ENCODE assay signal across 1 cellular context in genomic region chr17:69802045-69802740, GRCh38.
TF ChIP-seq lines count a peak whose summit lies in the region.

No MANE protein-coding gene starts in this region.

TF ChIP-seq in K562, 482 proteins besides CTCF, POLR2A, EP300 and RAD21 (continued from another document):
- TF ChIP-seq ZNF274 (IDR thresholded peaks at IDR 0.05; ENCODE audit: borderline replicate concordance, low read depth, low read length) (no peak), BCOR (IDR thresholded peaks at IDR 0.05) (no peak), EWSR1 (IDR thresholded peaks at IDR 0.05; ENCODE audit: borderline replicate concordance, low read depth, partially characterized antibody) (no peak), HMG20A (CRISPR knock-in tag; conservative IDR thresholded peaks at IDR 0.05) (no peak), IRF2 (CRISPR knock-in tag; IDR thresholded peaks at IDR 0.05) (no peak), ZNF146 (CRISPR knock-in tag; IDR thresholded peaks at IDR 0.05; ENCODE audit: unreplicated experiment) (no peak)
- TF ChIP-seq, protein P1, sequence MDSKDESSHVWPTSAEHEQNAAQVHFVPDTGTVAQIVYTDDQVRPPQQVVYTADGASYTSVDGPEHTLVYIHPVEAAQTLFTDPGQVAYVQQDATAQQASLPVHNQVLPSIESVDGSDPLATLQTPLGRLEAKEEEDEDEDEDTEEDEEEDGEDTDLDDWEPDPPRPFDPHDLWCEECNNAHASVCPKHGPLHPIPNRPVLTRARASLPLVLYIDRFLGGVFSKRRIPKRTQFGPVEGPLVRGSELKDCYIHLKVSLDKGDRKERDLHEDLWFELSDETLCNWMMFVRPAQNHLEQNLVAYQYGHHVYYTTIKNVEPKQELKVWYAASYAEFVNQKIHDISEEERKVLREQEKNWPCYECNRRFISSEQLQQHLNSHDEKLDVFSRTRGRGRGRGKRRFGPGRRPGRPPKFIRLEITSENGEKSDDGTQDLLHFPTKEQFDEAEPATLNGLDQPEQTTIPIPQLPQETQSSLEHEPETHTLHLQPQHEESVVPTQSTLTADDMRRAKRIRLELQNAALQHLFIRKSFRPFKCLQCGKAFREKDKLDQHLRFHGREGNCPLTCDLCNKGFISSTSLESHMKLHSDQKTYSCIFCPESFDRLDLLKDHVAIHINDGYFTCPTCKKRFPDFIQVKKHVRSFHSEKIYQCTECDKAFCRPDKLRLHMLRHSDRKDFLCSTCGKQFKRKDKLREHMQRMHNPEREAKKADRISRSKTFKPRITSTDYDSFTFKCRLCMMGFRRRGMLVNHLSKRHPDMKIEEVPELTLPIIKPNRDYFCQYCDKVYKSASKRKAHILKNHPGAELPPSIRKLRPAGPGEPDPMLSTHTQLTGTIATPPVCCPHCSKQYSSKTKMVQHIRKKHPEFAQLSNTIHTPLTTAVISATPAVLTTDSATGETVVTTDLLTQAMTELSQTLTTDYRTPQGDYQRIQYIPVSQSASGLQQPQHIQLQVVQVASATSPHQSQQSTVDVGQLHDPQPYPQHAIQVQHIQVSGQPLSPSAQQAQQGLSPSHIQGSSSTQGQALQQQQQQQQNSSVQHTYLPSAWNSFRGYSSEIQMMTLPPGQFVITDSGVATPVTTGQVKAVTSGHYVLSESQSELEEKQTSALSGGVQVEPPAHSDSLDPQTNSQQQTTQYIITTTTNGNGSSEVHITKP (IDR thresholded peaks at IDR 0.05; ENCODE audit: partially characterized antibody): no peak
